ENCODE assay signal across 18 cellular contexts in the genomic region with DNA sequence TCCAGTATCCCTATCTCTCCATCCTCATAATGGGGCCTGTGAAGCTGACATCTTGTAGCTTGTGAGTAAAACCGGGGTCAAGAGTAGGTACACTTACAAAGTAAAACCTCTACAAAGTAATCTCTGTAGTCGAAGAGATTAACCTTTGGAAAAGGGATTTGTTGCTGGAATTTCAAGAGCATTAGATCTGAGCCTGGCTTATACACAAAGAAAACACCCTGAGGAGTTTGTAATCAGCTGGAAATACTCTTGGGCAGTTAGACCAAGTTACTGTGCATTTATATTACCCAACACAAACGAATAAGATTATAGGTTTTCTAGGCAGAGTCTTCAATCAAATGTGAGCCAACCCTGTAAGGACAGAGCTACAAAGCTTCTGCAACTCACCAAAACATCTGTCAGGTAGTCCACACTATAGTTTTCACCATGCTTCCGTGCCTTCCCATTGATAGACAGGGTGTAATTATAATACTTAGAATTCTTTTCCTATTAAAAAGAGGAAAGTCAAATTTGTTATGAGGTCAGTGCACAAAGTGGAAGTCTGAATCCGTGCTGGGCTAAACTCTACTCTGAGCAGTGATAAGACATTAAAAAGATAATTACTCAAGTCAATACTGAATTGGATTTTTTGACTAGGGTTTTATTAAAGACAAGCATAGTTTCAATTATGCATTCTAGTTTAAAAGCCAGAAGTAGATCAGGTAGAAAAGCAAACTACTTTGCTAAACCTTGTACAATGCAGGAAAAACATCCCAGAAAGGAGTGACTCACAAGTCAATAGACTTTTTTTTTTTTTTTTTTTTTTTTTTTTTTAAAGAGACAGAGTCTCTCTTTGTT. TPM values are rescaled to one million over a fixed set of nuclear protein-coding genes. Genes with fewer than 3 reads are reported as not detected.
DNase-seq lines count a peak whose midpoint lies in the region; ATAC-seq and TF ChIP-seq lines count a peak whose summit lies in the region.
"Had no signal": no experiment of that assay in that cellular context is flagged by ENCODE, and none has a peak within 500 bp of the region (broad histone marks: within the 10 kb centered on the region; RNA-seq: fewer than 3 reads in every experiment).

No MANE protein-coding gene starts in this region.

- H2AFZ ChIP-seq in Karpas-422 (ENCODE audit: low read length): no peak overlapping the region

- H3K4me2 ChIP-seq in Karpas-422 (ENCODE audit: low read depth, low read length, poor library complexity, severe bottlenecking): no peak overlapping the region
- H3K4me2 ChIP-seq: KMS-11 had no signal

- intact Hi-C loops in dendritic cell treated with granulocyte-macrophage colony-stimulating factor and Interleukin-4, amounts not matched to agents 40 ng/mL and 50 ng/mL, for 4 days (cut with micrococcal nuclease): loop anchor here (1.0 kb wide), 1 partner anchor 9 kb away; no protein-coding TSS in a partner anchor
- intact Hi-C loops in lower leg skin (cut with DNase I; ENCODE audit: low total_unique reads): no loop called here

- no peak overlapping the region for H3K27ac ChIP-seq in Karpas-422 (ENCODE audit: low read length)
- H3K27ac ChIP-seq: KMS-11, ovary, SJCRH30 had no signal

- no peak overlapping the region for H3K9ac ChIP-seq in Karpas-422 (ENCODE audit: low read length)
- H3K9ac ChIP-seq: KMS-11 had no signal

- H3K4me3 ChIP-seq in lower leg skin (ENCODE audit: low read depth, poor library complexity, severe bottlenecking) (no peak overlapping the region), Karpas-422 (ENCODE audit: low read length) (no peak overlapping the region)
- H3K4me3 ChIP-seq: HAP-1, ovary, SJCRH30 had no signal

- TF ChIP-seq CTCF in mesothelial cell of epicardium (IDR thresholded peaks at IDR 0.05; ENCODE audit: unreplicated experiment) (no peak), lower leg skin (IDR thresholded peaks at IDR 0.05) (no peak)

- H3K27me3 ChIP-seq in Karpas-422 (ENCODE audit: low read length): no peaks in the 10 kb centered on the region
- H3K27me3 ChIP-seq: BE2C, ovary, SJCRH30 had no signal

- 57 to 62% methylated on average over 5 of the region's 5 CpGs for WGBS in lower leg skin, 2 donors

- H3K36me3 Mint-ChIP-seq in dendritic cell treated with granulocyte-macrophage colony-stimulating factor and Interleukin-4, amounts not matched to agents 40 ng/mL and 50 ng/mL, for 4 days (ENCODE audit: low read depth): peaks cover 98% of the 10 kb centered on the region
- H3K36me3 Mint-ChIP-seq in mesothelial cell of epicardium: peaks cover 57% of the 10 kb centered on the region

- peaks cover 42% of the 10 kb centered on the region for H3K36me3 ChIP-seq in Karpas-422 (ENCODE audit: insufficient read depth, low read length)
- H3K36me3 ChIP-seq: ovary had no signal

- H3K27me3 Mint-ChIP-seq in dendritic cell treated with granulocyte-macrophage colony-stimulating factor and Interleukin-4, amounts not matched to agents 40 ng/mL and 50 ng/mL, for 4 days: no peaks in the 10 kb centered on the region
- H3K27me3 Mint-ChIP-seq in mesothelial cell of epicardium (ENCODE audit: low read depth): no peaks in the 10 kb centered on the region

- peaks cover 85% of the 10 kb centered on the region for H3K4me1 Mint-ChIP-seq in dendritic cell treated with granulocyte-macrophage colony-stimulating factor and Interleukin-4, amounts not matched to agents 40 ng/mL and 50 ng/mL, for 4 days (ENCODE audit: low read depth)
- peaks cover 7% of the 10 kb centered on the region for H3K4me1 Mint-ChIP-seq in mesothelial cell of epicardium

- H3K4me1 ChIP-seq in Karpas-422 (ENCODE audit: low read length): peaks cover 12% of the 10 kb centered on the region
- H3K4me1 ChIP-seq: BE2C, SJCRH30 had no signal

- H3K9me3 ChIP-seq in Karpas-422 (ENCODE audit: low read length): no peaks in the 10 kb centered on the region
- H3K9me3 ChIP-seq: BE2C, HAP-1, ovary, SJCRH30 had no signal

- no peaks in the 10 kb centered on the region for H4K20me1 ChIP-seq in Karpas-422 (ENCODE audit: insufficient read depth, low read depth, low read length)

- H3K9me3 Mint-ChIP-seq in dendritic cell treated with granulocyte-macrophage colony-stimulating factor and Interleukin-4, amounts not matched to agents 40 ng/mL and 50 ng/mL, for 4 days: no peaks in the 10 kb centered on the region
- H3K9me3 Mint-ChIP-seq in mesothelial cell of epicardium: peaks cover 2% of the 10 kb centered on the region

- TF ChIP-seq POLR2A in lower leg skin (IDR thresholded peaks at IDR 0.05): no peak

- no peak for ATAC-seq in HG02588 (IDR thresholded peaks at IDR 0.05; ENCODE audit: unreplicated experiment)

- no peaks in the 10 kb centered on the region for H3K9me2 ChIP-seq in Karpas-422 (replicated peaks; ENCODE audit: insufficient read depth, low read length)

- peak; percentile 49 for DNase-seq in AG20443 (ENCODE audit: low spot score)
- DNase-seq in NCI-H69 (lab: John Stamatoyannopoulos, UW): peak; percentile 86
- DNase-seq in mesothelial cell of epicardium (ENCODE audit: low spot score in 2 of 2, unreplicated experiment in 2 of 2): no peak
- no peak for DNase-seq in lower leg skin (ENCODE audit: low spot score in 2 of 2)
- no peak for DNase-seq in Karpas-422
- DNase-seq in mucosa of gallbladder (ENCODE audit: low spot score): no peak
- DNase-seq: activated CD4-positive, CD25-positive, alpha-beta regulatory T cell; activated T-cell treated with anti-CD3 and anti-CD28 coated beads, Interleukin-2, amount 50 U/mL, for 1 hour; anterior cingulate cortex; BE2C; kidney; ovary; SJCRH30; stimulated activated CD4-positive, alpha-beta T cell treated with anti-CD3 and anti-CD28 coated beads, Interleukin-4, amount 100 ng/mL, for 4 hours had no signal

- H3K4me3 Mint-ChIP-seq in dendritic cell treated with granulocyte-macrophage colony-stimulating factor and Interleukin-4, amounts not matched to agents 40 ng/mL and 50 ng/mL, for 4 days: no peak overlapping the region
- no peak overlapping the region for H3K4me3 Mint-ChIP-seq in mesothelial cell of epicardium

- H3K79me2 ChIP-seq in Karpas-422 (ENCODE audit: low read length): no peaks in the 10 kb centered on the region

- H3K27ac Mint-ChIP-seq in dendritic cell treated with granulocyte-macrophage colony-stimulating factor and Interleukin-4, amounts not matched to agents 40 ng/mL and 50 ng/mL, for 4 days: peak overlapping the region; percentile 37
- H3K27ac Mint-ChIP-seq in mesothelial cell of epicardium: peak overlapping the region; percentile 80

RNA-seq across cellular contexts. Expression of a gene that starts 14.6 kb away (rescaled TPM):
- total RNA-seq in mesothelial cell of epicardium (66.1 to 68.0 TPM (median 67.4 TPM) in 3 replicates), lower leg skin (10 to 100 TPM; 42.6 to 64.1 (median 50.1) TPM), mucosa of gallbladder (126 TPM)
- total RNA-seq in Karpas-422 (2014; rRNA removed; shearing (Covaris generic); ENCODE audit: low replicate concordance): 25.2 and 49.5 TPM in 2 replicates

Comparison
In these comparisons a context has a peak if more than half of its experiments do, and no peak if none do; other contexts are left out.
1. DNase-seq: peak in AG20443 (single experiment) and NCI-H69 (single experiment); none in mesothelial cell of epicardium (0 of 2), lower leg skin (0 of 2), Karpas-422 (single experiment) and mucosa of gallbladder (single experiment).